In the genomic region with DNA sequence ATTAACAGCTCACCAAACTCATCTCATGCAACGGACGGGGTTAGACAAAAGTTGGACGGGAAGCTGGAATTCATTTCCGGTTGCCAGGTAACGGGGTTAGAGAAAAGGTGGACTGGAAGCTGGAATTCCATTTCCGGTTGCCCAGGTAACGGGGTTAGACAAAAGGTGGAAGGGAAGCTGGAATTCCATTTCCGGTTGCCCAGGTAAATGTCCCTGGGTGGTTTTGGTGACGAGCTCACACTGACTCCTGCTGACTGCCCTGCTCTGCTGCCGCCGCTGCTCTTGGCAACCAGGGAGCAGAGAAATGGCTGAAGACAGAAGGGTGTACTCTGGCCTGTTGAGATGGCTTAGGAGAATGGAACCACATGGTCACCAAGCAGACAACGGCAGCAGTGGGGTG, we compare ENCODE assay signal across 14 cellular contexts.
A peak's percentile ranks its signal among the peaks of the same experiment; 100 is the strongest.
DNase-seq lines count a peak whose midpoint lies in the region; ATAC-seq and TF ChIP-seq lines count a peak whose summit lies in the region.
"Had no signal": no experiment of that assay in that cellular context is flagged by ENCODE, and none has a peak within 500 bp of the region (broad histone marks: within the 10 kb centered on the region; RNA-seq: fewer than 3 reads in every experiment).

No MANE protein-coding gene starts in this region.

- WGBS in endodermal cell (ENCODE audit: insufficient coverage in 1 of 2, insufficient read length in 1 of 2), 2 experiments, result 81 to 89% methylated on average over 7 to 12 of the region's 12 CpGs
- no CpG with 5 or more reads among the region's 12 CpGs for WGBS in mesendoderm (ENCODE audit: extremely low coverage, insufficient coverage, low lambda C conversion rate)

- ATAC-seq in HG03045 (IDR thresholded peaks at IDR 0.05; ENCODE audit: unreplicated experiment), result no peak
- ATAC-seq: Panc1, Right ventricle myocardium inferior had no signal

- peaks cover 21% of the 10 kb centered on the region for H3K36me3 ChIP-seq in endodermal cell (ENCODE audit: control insufficient read depth, insufficient read depth, low read length)
- H3K36me3 ChIP-seq in mesendoderm (ENCODE audit: control insufficient read depth, insufficient read depth, low read length), result no peaks in the 10 kb centered on the region

- H3K4me3 ChIP-seq in endodermal cell (ENCODE audit: low read length) (no peak overlapping the region), mesendoderm (ENCODE audit: low read length) (no peak overlapping the region)

- H3K79me1 ChIP-seq in mesendoderm (ENCODE audit: low read length), result no peaks in the 10 kb centered on the region

- H2BK15ac ChIP-seq in mesendoderm (replicated peaks; ENCODE audit: low read depth), result no peak overlapping the region

- H3K27me3 Mint-ChIP-seq in endodermal cell (ENCODE audit: insufficient read depth), result no peaks in the 10 kb centered on the region
- no peaks in the 10 kb centered on the region for H3K27me3 Mint-ChIP-seq in T-helper 2 cell treated with Interferon-gamma antibody and Interleukin-4, amounts not matched to agents 5 μg/mL and 100 μg/mL, for 36 hours (ENCODE audit: low read depth)

- H4K8ac ChIP-seq in mesendoderm (ENCODE audit: low read depth, low read length), result no peak overlapping the region

- H3K9me3 ChIP-seq in endodermal cell (ENCODE audit: control insufficient read depth, low read length), result no peaks in the 10 kb centered on the region

- H3K56ac ChIP-seq in mesendoderm (ENCODE audit: low read length), result no peak overlapping the region

- H3K9ac ChIP-seq in endodermal cell (ENCODE audit: extremely low read depth, low read length, poor library complexity, severe bottlenecking) (no peak overlapping the region), mesendoderm (ENCODE audit: low read length) (no peak overlapping the region)

- no peak overlapping the region for H2BK120ac ChIP-seq in mesendoderm (ENCODE audit: low read depth, low read length)

- H3K79me2 ChIP-seq in mesendoderm (ENCODE audit: control insufficient read depth, insufficient read depth, low read length), result no peaks in the 10 kb centered on the region

- no peak overlapping the region for H3K4me3 Mint-ChIP-seq in endodermal cell
- H3K4me3 Mint-ChIP-seq in T-helper 2 cell treated with Interferon-gamma antibody and Interleukin-4, amounts not matched to agents 5 μg/mL and 100 μg/mL, for 36 hours, result no peak overlapping the region

- H4K5ac ChIP-seq in mesendoderm (ENCODE audit: low read length), result no peak overlapping the region

- H3K4ac ChIP-seq in mesendoderm (ENCODE audit: low read depth, low read length), result no peak overlapping the region

- no peaks in the 10 kb centered on the region for H3K9me3 Mint-ChIP-seq in endodermal cell
- H3K9me3 Mint-ChIP-seq in T-helper 2 cell treated with Interferon-gamma antibody and Interleukin-4, amounts not matched to agents 5 μg/mL and 100 μg/mL, for 36 hours, result no peaks in the 10 kb centered on the region

- H3K27ac ChIP-seq in endodermal cell (ENCODE audit: low read depth, low read length) (peak overlapping the region; percentile 81), mesendoderm (ENCODE audit: low read depth, low read length) (no peak overlapping the region)

- no peaks in the 10 kb centered on the region for H3K27me3 ChIP-seq in endodermal cell (ENCODE audit: control insufficient read depth, insufficient read depth, low read length, poor library complexity, severe bottlenecking)
- no peaks in the 10 kb centered on the region for H3K27me3 ChIP-seq in mesendoderm (ENCODE audit: insufficient read depth, low read length, poor library complexity)

- H3K27ac Mint-ChIP-seq in endodermal cell, result peak overlapping the region; percentile 28
- no peak overlapping the region for H3K27ac Mint-ChIP-seq in T-helper 2 cell treated with Interferon-gamma antibody and Interleukin-4, amounts not matched to agents 5 μg/mL and 100 μg/mL, for 36 hours

- no peak overlapping the region for H2AK5ac ChIP-seq in mesendoderm (ENCODE audit: low read length)

- H3K4me1 ChIP-seq in endodermal cell (ENCODE audit: control insufficient read depth, insufficient read depth, low read length), result no peaks in the 10 kb centered on the region
- H3K4me1 ChIP-seq in mesendoderm (ENCODE audit: control insufficient read depth, low read depth, low read length), result peaks cover 8% of the 10 kb centered on the region

- no peak overlapping the region for H3K18ac ChIP-seq in mesendoderm (ENCODE audit: low read length)

- no peak overlapping the region for H3K4me2 ChIP-seq in mesendoderm (ENCODE audit: low read length)

- no peak overlapping the region for H2BK5ac ChIP-seq in mesendoderm (ENCODE audit: low read length)

- no peak for TF ChIP-seq CTCF in endodermal cell (conservative IDR thresholded peaks at IDR 0.05)

- H3K36me3 Mint-ChIP-seq in endodermal cell (ENCODE audit: low read depth), result peaks cover 35% of the 10 kb centered on the region
- H3K36me3 Mint-ChIP-seq in T-helper 2 cell treated with Interferon-gamma antibody and Interleukin-4, amounts not matched to agents 5 μg/mL and 100 μg/mL, for 36 hours (ENCODE audit: low read depth), result peaks cover 15% of the 10 kb centered on the region

- peak; percentile 77 for DNase-seq in NCI-H748 (lab: John Stamatoyannopoulos, UW; ENCODE audit: unreplicated experiment)
- no peak for DNase-seq in NCI-H748 treated with DMSO at 0.1 percent for 48 hours (lab: John Stamatoyannopoulos, UW)
- DNase-seq in endodermal cell, result peak; percentile 64
- DNase-seq in mesendoderm, result peak; percentile 83
- DNase-seq in T-helper 2 cell treated with Interferon-gamma antibody and Interleukin-4, amounts not matched to agents 5 μg/mL and 100 μg/mL, for 36 hours (ENCODE audit: low spot score), result no peak
- DNase-seq in NCI-H2081 treated with DMSO at 0.1 percent for 48 hours (lab: John Stamatoyannopoulos, UW), result no peak
- no peak for DNase-seq in cerebellum (ENCODE audit: low spot score)
- DNase-seq: C1 segment of cervical spinal cord, NCI-H1436 treated with DMSO at 0.1 percent for 48 hours, NCI-H446, NCI-H774 had no signal

- H3K4me1 Mint-ChIP-seq in endodermal cell, result peaks cover 20% of the 10 kb centered on the region
- peaks cover 4% of the 10 kb centered on the region for H3K4me1 Mint-ChIP-seq in T-helper 2 cell treated with Interferon-gamma antibody and Interleukin-4, amounts not matched to agents 5 μg/mL and 100 μg/mL, for 36 hours (ENCODE audit: low read depth)

- H3K23ac ChIP-seq in mesendoderm (ENCODE audit: low read length), result no peak overlapping the region

Comparison
In these comparisons a context has a peak if more than half of its experiments do, and no peak if none do; other contexts are left out.
1. DNase-seq: peak in NCI-H748 (single experiment), endodermal cell (single experiment) and mesendoderm (single experiment); none in NCI-H748 treated with DMSO at 0.1 percent for 48 hours (single experiment), T-helper 2 cell treated with Interferon-gamma antibody and Interleukin-4, amounts not matched to agents 5 μg/mL and 100 μg/mL, for 36 hours (single experiment), NCI-H2081 treated with DMSO at 0.1 percent for 48 hours (single experiment) and cerebellum (single experiment).